In genomic region chr6:106084973-106085686, GRCh38 we compare ENCODE assay signal across 8 cellular contexts. TPM values are rescaled to one million over a fixed set of nuclear protein-coding genes. Genes with fewer than 3 reads are reported as not detected.
A peak's percentile ranks its signal among the peaks of the same experiment; 100 is the strongest.
DNase-seq lines count a peak whose midpoint lies in the region; ATAC-seq and TF ChIP-seq lines count a peak whose summit lies in the region.

No MANE protein-coding gene starts in this region.

- H3K4me1 Mint-ChIP-seq in activated CD4-positive, alpha-beta T cell treated with anti-CD3 and anti-CD28 coated beads for 36 hours, result peaks cover 64% of the 10 kb centered on the region
- peaks cover 38 to 60% of the 10 kb centered on the region in 2 donors for H3K4me1 Mint-ChIP-seq in stimulated activated naive B cell treated with anti-CD40 and anti-IgM and Interleukin-4, amounts not matched to agents 10 μg/mL and 1 μg/mL and 100 μg/mL, for 72 hours

- peak overlapping the region; percentile 58 to 60 for H3K4me3 ChIP-seq in foreskin fibroblast (ENCODE audit: low read depth in 1 of 2, low read length in 2 of 2)

- peak overlapping the region; percentile 76 for H3K4me3 Mint-ChIP-seq in activated CD4-positive, alpha-beta T cell treated with anti-CD3 and anti-CD28 coated beads for 36 hours
- H3K4me3 Mint-ChIP-seq in stimulated activated naive B cell treated with anti-CD40 and anti-IgM and Interleukin-4, amounts not matched to agents 10 μg/mL and 1 μg/mL and 100 μg/mL, for 72 hours, result peak overlapping the region; percentile 92 to 93

- CTCF ChIA-PET in activated CD4-positive, alpha-beta T cell treated with anti-CD3 and anti-CD28 coated beads for 36 hours (lab: Charles Lee), result interaction anchor here (0.8 to 2.7 kb wide), 4 partner anchors 13 to 138 kb away, joined by 3 to 19 read pairs (median 10); no protein-coding TSS in a partner anchor

- no peak for TF ChIP-seq CTCF in VCaP (conservative IDR thresholded peaks at IDR 0.05)
- TF ChIP-seq CTCF in foreskin fibroblast (IDR thresholded peaks at IDR 0.05; ENCODE audit: low read depth, low read length), result no peak

- H3K36me3 Mint-ChIP-seq in activated CD4-positive, alpha-beta T cell treated with anti-CD3 and anti-CD28 coated beads for 36 hours (ENCODE audit: low read depth), result peaks cover 13% of the 10 kb centered on the region
- no peaks in the 10 kb centered on the region for H3K36me3 Mint-ChIP-seq in stimulated activated naive B cell treated with anti-CD40 and anti-IgM and Interleukin-4, amounts not matched to agents 10 μg/mL and 1 μg/mL and 100 μg/mL, for 72 hours

- H3K27me3 Mint-ChIP-seq in activated CD4-positive, alpha-beta T cell treated with anti-CD3 and anti-CD28 coated beads for 36 hours, result peaks cover 42% of the 10 kb centered on the region
- H3K27me3 Mint-ChIP-seq in stimulated activated naive B cell treated with anti-CD40 and anti-IgM and Interleukin-4, amounts not matched to agents 10 μg/mL and 1 μg/mL and 100 μg/mL, for 72 hours, result peaks cover 24 to 28% of the 10 kb centered on the region in 2 donors

- POLR2A ChIA-PET in activated CD4-positive, alpha-beta T cell treated with anti-CD3 and anti-CD28 coated beads for 36 hours (lab: Charles Lee), result interaction anchor here (2.4 kb wide), 1 partner anchor 13 kb away, joined by 17 read pairs; no protein-coding TSS in a partner anchor

- peak overlapping the region; percentile 61 for H3K27ac ChIP-seq in VCaP

- peak overlapping the region; percentile 4 for H3K27ac Mint-ChIP-seq in activated CD4-positive, alpha-beta T cell treated with anti-CD3 and anti-CD28 coated beads for 36 hours
- H3K27ac Mint-ChIP-seq in stimulated activated naive B cell treated with anti-CD40 and anti-IgM and Interleukin-4, amounts not matched to agents 10 μg/mL and 1 μg/mL and 100 μg/mL, for 72 hours, result peak overlapping the region; percentile 93

- intact Hi-C loops in activated CD4-positive, alpha-beta T cell treated with anti-CD3 and anti-CD28 coated beads for 36 hours (cut with DNase I, micrococcal nuclease), result loop anchor here (5.0 to 10.0 kb wide), 5 partner anchors 93 to 600 kb away; no protein-coding TSS in a partner anchor
- intact Hi-C loops in posterior vena cava (cut with DNase I), result loop anchor here in 1 of 2 donors (10.0 kb wide), 1 partner anchor 1190 kb away; no protein-coding TSS in a partner anchor

- DNase-seq in activated CD4-positive, alpha-beta T cell treated with anti-CD3 and anti-CD28 coated beads for 36 hours, result no peak
- no peak for DNase-seq in activated CD4-positive, alpha-beta T cell treated with anti-CD3 and anti-CD28 coated beads, Interleukin-2, amount 50 U/mL, for 48 hours
- DNase-seq in foreskin fibroblast, result peak; percentile 71 to 73
- no peak for DNase-seq in stimulated activated naive B cell treated with anti-CD40 and anti-IgM and Interleukin-4, amounts not matched to agents 10 μg/mL and 1 μg/mL and 100 μg/mL, for 72 hours
- no peak for DNase-seq in SIG-M5 (lab: John Stamatoyannopoulos, UW)
- DNase-seq in posterior vena cava (ENCODE audit: low spot score), result no peak
- DNase-seq in activated effector memory CD4-positive, alpha-beta T cell treated with anti-CD3 and anti-CD28 coated beads, Interleukin-2, amount 50 U/mL, for 16 hours, result no peak

- H3K9me3 Mint-ChIP-seq in activated CD4-positive, alpha-beta T cell treated with anti-CD3 and anti-CD28 coated beads for 36 hours (ENCODE audit: low read depth), result no peaks in the 10 kb centered on the region
- no peaks in the 10 kb centered on the region for H3K9me3 Mint-ChIP-seq in stimulated activated naive B cell treated with anti-CD40 and anti-IgM and Interleukin-4, amounts not matched to agents 10 μg/mL and 1 μg/mL and 100 μg/mL, for 72 hours

- ATAC-seq in activated CD4-positive, alpha-beta T cell treated with anti-CD3 and anti-CD28 coated beads for 36 hours, result no peak
- ATAC-seq in stimulated activated naive B cell treated with anti-CD40 and anti-IgM and Interleukin-4, amounts not matched to agents 10 μg/mL and 1 μg/mL and 100 μg/mL, for 72 hours (replicated peaks), result no peak

RNA-seq across cellular contexts. Expression of gene PRDM1, which starts 1.0 kb away (rescaled TPM):
- total RNA-seq in activated CD4-positive, alpha-beta T cell treated with anti-CD3 and anti-CD28 coated beads for 36 hours, result 10 to 100 TPM; 20.1 to 35.6 TPM
- 1 to 10 TPM; 2.4 to 2.9 TPM for total RNA-seq in posterior vena cava

Comparison
In these comparisons a context has a peak if more than half of its experiments do, and no peak if none do; other contexts are left out.
1. DNase-seq: peak in foreskin fibroblast (2 of 2); none in activated CD4-positive, alpha-beta T cell treated with anti-CD3 and anti-CD28 coated beads for 36 hours (single experiment), activated CD4-positive, alpha-beta T cell treated with anti-CD3 and anti-CD28 coated beads, Interleukin-2, amount 50 U/mL, for 48 hours (0 of 2), stimulated activated naive B cell treated with anti-CD40 and anti-IgM and Interleukin-4, amounts not matched to agents 10 μg/mL and 1 μg/mL and 100 μg/mL, for 72 hours (single experiment), SIG-M5 (single experiment), posterior vena cava (single experiment) and activated effector memory CD4-positive, alpha-beta T cell treated with anti-CD3 and anti-CD28 coated beads, Interleukin-2, amount 50 U/mL, for 16 hours (single experiment).
2. RNA of gene PRDM1, which starts 1.0 kb away (total RNA-seq): 20.1 to 35.6 TPM in activated CD4-positive, alpha-beta T cell treated with anti-CD3 and anti-CD28 coated beads for 36 hours; 2.4 to 2.9 TPM in posterior vena cava; every median in the first group is over 4 times any median in the second.